In genomic region chr6:139480356-139480833, GRCh38 we compare ENCODE assay signal across 1 cellular context.
A peak's percentile ranks its signal among the peaks of the same experiment; 100 is the strongest.
TF ChIP-seq lines count a peak whose summit lies in the region.

No MANE protein-coding gene starts in this region.

TF ChIP-seq in HepG2, 621 proteins besides CTCF, POLR2A, EP300 and RAD21 (continued from another document and continues in another):
- peak; percentile 84 for TF ChIP-seq ZNF503 (CRISPR knock-in tag; IDR thresholded peaks at IDR 0.05)
- 0 out of 2 replicates have a peak, but pooled peaks have one; percentile 47 for TF ChIP-seq KAT7 (CRISPR knock-in tag; IDR thresholded peaks at IDR 0.05; ENCODE audit: borderline replicate concordance)
- TF ChIP-seq TFDP1 (CRISPR knock-in tag; IDR thresholded peaks at IDR 0.05; ENCODE audit: borderline replicate concordance): no peak
- peak; percentile 90 for TF ChIP-seq MIXL1 (CRISPR knock-in tag; IDR thresholded peaks at IDR 0.05)
- TF ChIP-seq MLXIP (CRISPR knock-in tag; IDR thresholded peaks at IDR 0.05; ENCODE audit: borderline replicate concordance): no peak
- TF ChIP-seq ZNF713 (CRISPR knock-in tag; IDR thresholded peaks at IDR 0.05): no peak
- peak; percentile 54; the same call in 1 of the 2 replicates for TF ChIP-seq MLX (CRISPR knock-in tag; IDR thresholded peaks at IDR 0.05)
- no peak for TF ChIP-seq ZNF235 (CRISPR knock-in tag; IDR thresholded peaks at IDR 0.05; ENCODE audit: borderline replicate concordance)
- peak; percentile 83 for TF ChIP-seq HNF4G (IDR thresholded peaks at IDR 0.05; ENCODE audit: borderline replicate concordance, low read depth, low read length)
- peak; percentile 75; the same call in 1 of the 2 replicates for TF ChIP-seq HNF4G (CRISPR knock-in tag; IDR thresholded peaks at IDR 0.05; ENCODE audit: borderline replicate concordance, low read depth)
- TF ChIP-seq GATAD2A (CRISPR knock-in tag; IDR thresholded peaks at IDR 0.05): peak; percentile 98
- no peak for TF ChIP-seq ZEB1 (IDR thresholded peaks at IDR 0.05; ENCODE audit: insufficient replicate concordance, low read depth)
- no peak for TF ChIP-seq CBX1 (IDR thresholded peaks at IDR 0.05; ENCODE audit: low read depth)
- peak; percentile 72; the same call in 1 of the 2 replicates for TF ChIP-seq TFE3 (CRISPR knock-in tag; IDR thresholded peaks at IDR 0.05)
- peak; percentile 95 for TF ChIP-seq TRIM24 (CRISPR knock-in tag; IDR thresholded peaks at IDR 0.05)
- TF ChIP-seq SP2 (CRISPR knock-in tag; IDR thresholded peaks at IDR 0.05): no peak
- TF ChIP-seq SMAD3 (CRISPR knock-in tag; IDR thresholded peaks at IDR 0.05): peak; percentile 85
- peak; percentile 90 for TF ChIP-seq POGZ (CRISPR knock-in tag; IDR thresholded peaks at IDR 0.05)
- TF ChIP-seq ZNF343 (CRISPR knock-in tag; IDR thresholded peaks at IDR 0.05): no peak
- no peak for TF ChIP-seq ZNF569 (CRISPR knock-in tag; IDR thresholded peaks at IDR 0.05; ENCODE audit: borderline replicate concordance)
- TF ChIP-seq PRMT3 (CRISPR knock-in tag; IDR thresholded peaks at IDR 0.05; ENCODE audit: borderline replicate concordance, low read depth): no peak
- peak; percentile 79; the same call in 1 of the 2 replicates for TF ChIP-seq NKX3-1 (CRISPR knock-in tag; IDR thresholded peaks at IDR 0.05)
- no peak for TF ChIP-seq IKZF4 (CRISPR knock-in tag; IDR thresholded peaks at IDR 0.05; ENCODE audit: borderline replicate concordance, low read depth, not compliant biosample characterization)
- no peak for TF ChIP-seq NFAT5 (CRISPR knock-in tag; IDR thresholded peaks at IDR 0.05)
- TF ChIP-seq RNF2 (conservative IDR thresholded peaks at IDR 0.05; ENCODE audit: low read depth): peak; percentile 17; the same call in 1 of the 2 replicates
- TF ChIP-seq DZIP1 (CRISPR knock-in tag; IDR thresholded peaks at IDR 0.05): no peak
- TF ChIP-seq NR2F6 (IDR thresholded peaks at IDR 0.05): peak; percentile 99
- peak; percentile 100 for TF ChIP-seq NR2F6 (CRISPR knock-in tag; IDR thresholded peaks at IDR 0.05)
- no peak for TF ChIP-seq EED (CRISPR knock-in tag; IDR thresholded peaks at IDR 0.05)
- TF ChIP-seq TERF1 (CRISPR knock-in tag; IDR thresholded peaks at IDR 0.05): no peak
- TF ChIP-seq RFXAP (CRISPR knock-in tag; IDR thresholded peaks at IDR 0.05; ENCODE audit: borderline replicate concordance): peak; percentile 71; the same call in 1 of the 2 replicates
- TF ChIP-seq ZNF562 (CRISPR knock-in tag; IDR thresholded peaks at IDR 0.05; ENCODE audit: borderline replicate concordance): no peak
- no peak; the same call in 1 of the 2 replicates for TF ChIP-seq SSRP1 (CRISPR knock-in tag; IDR thresholded peaks at IDR 0.05)
- no peak; the same call in 1 of the 2 replicates for TF ChIP-seq JDP2 (CRISPR knock-in tag; IDR thresholded peaks at IDR 0.05; ENCODE audit: borderline replicate concordance)
- no peak for TF ChIP-seq CHD2 (IDR thresholded peaks at IDR 0.05; ENCODE audit: low read depth, low read length)
- TF ChIP-seq TCF7 (IDR thresholded peaks at IDR 0.05; ENCODE audit: low read depth): no peak
- TF ChIP-seq ZNF335 (CRISPR knock-in tag; IDR thresholded peaks at IDR 0.05): peak; percentile 89
- no peak for TF ChIP-seq ZBTB1 (CRISPR knock-in tag; IDR thresholded peaks at IDR 0.05; ENCODE audit: borderline replicate concordance)
- TF ChIP-seq ZNF768 (CRISPR knock-in tag; IDR thresholded peaks at IDR 0.05): no peak
